ENCODE assay signal across 27 cellular contexts in the genomic region with DNA sequence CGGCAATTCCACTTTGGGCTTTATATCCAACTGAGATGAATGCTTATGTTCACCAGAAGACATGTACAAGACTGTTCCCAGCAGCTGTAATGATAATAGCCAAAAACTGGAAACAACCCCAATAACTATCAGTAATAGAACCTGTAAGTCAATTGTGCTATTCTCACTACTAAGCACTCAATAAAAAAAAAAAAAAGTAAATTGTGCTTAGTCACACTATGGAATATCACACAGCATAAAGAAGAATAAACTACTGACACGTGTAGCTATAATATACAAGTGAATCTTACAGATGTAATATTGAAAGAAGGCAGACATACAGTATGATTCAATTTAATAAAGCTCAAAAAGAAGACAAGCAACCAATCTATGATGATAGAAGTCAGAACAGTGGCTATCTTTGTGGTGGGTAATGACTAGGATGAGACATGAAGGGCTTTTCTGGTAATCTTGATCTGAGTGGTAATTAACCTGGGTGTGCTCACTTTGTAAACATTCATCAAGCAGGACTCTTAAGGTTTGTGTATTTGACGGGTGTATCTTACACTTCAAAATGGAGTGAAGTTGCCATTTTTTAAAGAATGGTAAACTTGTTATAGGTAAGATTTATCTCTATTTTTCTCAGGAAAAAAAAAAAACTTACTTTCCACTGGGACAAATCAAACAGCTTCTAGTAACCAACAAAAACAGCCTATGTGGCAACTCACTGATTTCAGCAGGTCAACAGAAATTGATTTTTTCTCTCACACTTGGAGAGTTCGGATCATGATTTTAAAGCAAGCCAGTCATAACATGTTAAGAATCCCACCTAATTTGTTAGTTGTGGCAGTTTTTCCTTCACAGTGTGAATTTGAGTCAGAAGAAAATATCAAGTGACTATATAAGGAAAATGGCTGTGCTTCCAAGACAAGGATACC.
DNase-seq lines count a peak whose midpoint lies in the region; ATAC-seq, FAIRE-seq and TF ChIP-seq lines count a peak whose summit lies in the region.
"Had no signal": no experiment of that assay in that cellular context is flagged by ENCODE, and none has a peak within 500 bp of the region (broad histone marks: within the 10 kb centered on the region; RNA-seq: fewer than 3 reads in every experiment).

No MANE protein-coding gene starts in this region.

- 83% methylated on average over 4 of the region's 4 CpGs for WGBS in A549 (ENCODE audit: missing lambda C conversion rate)

- no peak overlapping the region for H3K4me2 ChIP-seq in A549

- no peak for TF ChIP-seq EP300 in A549 (IDR thresholded peaks at IDR 0.05)

- no peak for TF ChIP-seq POLR2A in A549 (IDR thresholded peaks at IDR 0.05; ENCODE audit: low read length)

- TF ChIP-seq RAD21 in A549 (conservative IDR thresholded peaks at IDR 0.05 in 1 of 2, IDR thresholded peaks at IDR 0.05 in 1 of 2) = no peak

- DNase-seq in activated CD4-positive, CD25-positive, alpha-beta regulatory T cell treated with anti-CD3 and anti-CD28 coated beads, Interleukin-2, amount 50 U/mL, for 72 hours = no peak
- no peak for DNase-seq in A549 (ENCODE audit: low read depth in 1 of 2, low spot score in 1 of 2)
- DNase-seq in HuH-7 (ENCODE audit: low spot score) = peak; percentile 22
- no peak for DNase-seq in left colon
- no peak for DNase-seq in frontal cortex (ENCODE audit: low spot score in 2 of 2)
- DNase-seq in lower lobe of right lung = no peak
- DNase-seq: activated CD4-positive, CD25-positive, alpha-beta regulatory T cell; activated naive CD4-positive, alpha-beta T cell treated with anti-CD3 and anti-CD28 coated beads, Interleukin-2, amount 10 ng/mL, durations not matched to agents 7 days and 5 days; CD8-positive, alpha-beta memory T cell; DMS 273 treated with DMSO at 0.1 percent for 48 hours; H9; Karpas-422; left ventricle myocardium inferior; NCI-H1694 treated with DMSO at 0.1 percent for 48 hours; NCI-H524; right cardiac atrium; Right ventricle myocardium superior; stimulated activated CD4-positive, alpha-beta T cell treated with anti-CD3 and anti-CD28 coated beads, Interleukin-1b, Interleukin-23, amount 100 ng/mL, for 48 hours; T-helper 17 cell had no signal

- TF ChIP-seq CTCF in A549 (IDR thresholded peaks at IDR 0.05) (no peak), lower lobe of right lung (IDR thresholded peaks at IDR 0.05) (no peak)

- H3K27me3 ChIP-seq in lower lobe of right lung (ENCODE audit: low read depth) = peaks cover 3% of the 10 kb centered on the region

- POLR2A ChIA-PET in A549 (lab: Yijun Ruan, JAX) = no interaction called here

- CTCF ChIA-PET in A549 (lab: Yijun Ruan, JAX) = interaction anchor here (0.7 to 0.8 kb wide), 3 partner anchors 9 to 85 kb away, joined by 3 to 4 read pairs (median 3); a partner anchor contains a TSS

- H3K4me1 ChIP-seq in A549 = no peaks in the 10 kb centered on the region
- H3K4me1 ChIP-seq in lower lobe of right lung = no peaks in the 10 kb centered on the region
- H3K4me1 ChIP-seq: left ventricle myocardium inferior had no signal

- intact Hi-C loops in left colon (cut with DNase I, micrococcal nuclease) = loop anchor here in 1 of 2 donors (5.0 kb wide), 1 partner anchor 278 kb away; no protein-coding TSS in a partner anchor
- intact Hi-C loops in lower lobe of right lung (cut with DNase I) = no loop called here

- H3K36me3 ChIP-seq in lower lobe of right lung = no peaks in the 10 kb centered on the region
- H3K36me3 ChIP-seq: left ventricle myocardium inferior, neutrophil, thoracic aorta had no signal

- no peak overlapping the region for H3K27ac ChIP-seq in A549
- no peak overlapping the region for H3K27ac ChIP-seq in lower lobe of right lung
- H3K27ac ChIP-seq: left ventricle myocardium inferior, neutrophil, thoracic aorta had no signal

- ATAC-seq in activated CD4-positive, CD25-positive, alpha-beta regulatory T cell treated with anti-CD3 and anti-CD28 coated beads, Interleukin-2, amount 50 U/mL, for 24 hours = peak; percentile 60 to 83
- ATAC-seq in A549 (no peak), left colon (peak; percentile 56), lower lobe of right lung (no peak)
- ATAC-seq: Panc1, right cardiac atrium, SK-N-SH treated with all-trans-retinoic acid at 6 μM for 48 hours, T-helper 17 cell had no signal

- H3K4me3 ChIP-seq in A549 (no peak overlapping the region), lower lobe of right lung (no peak overlapping the region)
- H3K4me3 ChIP-seq: left ventricle myocardium inferior, thoracic aorta had no signal

- no peaks in the 10 kb centered on the region for H3K9me3 ChIP-seq in A549
- H3K9me3 ChIP-seq in lower lobe of right lung = no peaks in the 10 kb centered on the region
- H3K9me3 ChIP-seq: left ventricle myocardium inferior, neutrophil, thoracic aorta had no signal

- FAIRE-seq in A549 (lab: Jason Lieb, UNC) (no peak), frontal cortex (lab: Jason Lieb, UNC) (no peak)
- FAIRE-seq: GM12892, TTC549, urothelium cell line had no signal

TF ChIP-seq in A549, 52 proteins besides CTCF, POLR2A, EP300 and RAD21:
- TF ChIP-seq MAFK (IDR thresholded peaks at IDR 0.05; ENCODE audit: partially characterized antibody) (peak; percentile 40), ZC3H11A (IDR thresholded peaks at IDR 0.05) (no peak)

Comparison
In these comparisons a context has a peak if more than half of its experiments do, and no peak if none do; other contexts are left out.
1. ATAC-seq: peak in activated CD4-positive, CD25-positive, alpha-beta regulatory T cell treated with anti-CD3 and anti-CD28 coated beads, Interleukin-2, amount 50 U/mL, for 24 hours (2 of 2) and left colon (single experiment); none in A549 (0 of 2) and lower lobe of right lung (0 of 2).